In genomic region chr11:32173435-32173834, GRCh38 we compare ENCODE assay signal across 8 cellular contexts.
A peak's percentile ranks its signal among the peaks of the same experiment; 100 is the strongest.
DNase-seq lines count a peak whose midpoint lies in the region; ATAC-seq and TF ChIP-seq lines count a peak whose summit lies in the region.

No MANE protein-coding gene starts in this region.

- H3K36me3 Mint-ChIP-seq in WTC11, result no peaks in the 10 kb centered on the region

- peaks cover 3% of the 10 kb centered on the region; the same call in 1 of the 2 replicates for H3K9me3 Mint-ChIP-seq in WTC11

- H3K27me3 Mint-ChIP-seq in WTC11 (ENCODE audit: low read depth), result no peaks in the 10 kb centered on the region

- H3K4me3 ChIP-seq in neuron (ENCODE audit: low read length), result no peak overlapping the region

- ATAC-seq in GM21447 (IDR thresholded peaks at IDR 0.05; ENCODE audit: unreplicated experiment), result peak; percentile 56
- peak; percentile 93 for ATAC-seq in WTC11
- peak; percentile 78 for ATAC-seq in foreskin keratinocyte
- ATAC-seq in HG03135 (IDR thresholded peaks at IDR 0.05; ENCODE audit: unreplicated experiment), result no peak

- CTCF ChIA-PET in WTC11 (lab: Charles Lee), result no interaction called here

- no peaks in the 10 kb centered on the region for H3K9me3 ChIP-seq in neuron (ENCODE audit: low read length)

- H3K4me3 Mint-ChIP-seq in WTC11, result no peak overlapping the region

- TF ChIP-seq CTCF in WTC11 (IDR thresholded peaks at IDR 0.05) (peak; percentile 20; the same call in 1 of the 2 replicates), foreskin keratinocyte (conservative IDR thresholded peaks at IDR 0.05) (peak; percentile 77)

- POLR2A ChIA-PET in WTC11 (lab: Charles Lee), result no interaction called here

- peaks cover 15% of the 10 kb centered on the region for H3K4me1 Mint-ChIP-seq in WTC11

- DNase-seq in DMS53 treated with DMSO at 0.1 percent for 48 hours (lab: John Stamatoyannopoulos, UW; ENCODE audit: unreplicated experiment) (peak; percentile 52), NAMALWA (ENCODE audit: low spot score) (peak; percentile 23), WTC11 (ENCODE audit: low spot score) (peak; percentile 77), foreskin keratinocyte (peak in 1 of 2 donors; percentile 23), NCI-H510A treated with DMSO at 0.1 percent for 48 hours (lab: John Stamatoyannopoulos, UW) (no peak)

- H3K4me1 ChIP-seq in foreskin keratinocyte (no peaks in the 10 kb centered on the region), neuron (ENCODE audit: insufficient read depth, low read length) (peaks cover 7% of the 10 kb centered on the region)

- no peak overlapping the region for H3K27ac ChIP-seq in foreskin keratinocyte

- H3K27me3 ChIP-seq in foreskin keratinocyte (peaks cover 24% of the 10 kb centered on the region), neuron (ENCODE audit: insufficient read depth, low read length) (no peaks in the 10 kb centered on the region)

- no peaks in the 10 kb centered on the region for H3K36me3 ChIP-seq in neuron (ENCODE audit: insufficient read depth, low read length)

- H2AFZ ChIP-seq in neuron (ENCODE audit: low read depth, low read length), result peak overlapping the region; percentile 29

- no peak overlapping the region for H3K27ac Mint-ChIP-seq in WTC11

TF ChIP-seq in WTC11, 78 proteins besides CTCF, POLR2A, EP300 and RAD21:
- TF ChIP-seq CREM (CRISPR knock-in tag; IDR thresholded peaks at IDR 0.05), result no peak
- no peak for TF ChIP-seq SOX15 (CRISPR knock-in tag; IDR thresholded peaks at IDR 0.05)
- TF ChIP-seq, protein P1, sequence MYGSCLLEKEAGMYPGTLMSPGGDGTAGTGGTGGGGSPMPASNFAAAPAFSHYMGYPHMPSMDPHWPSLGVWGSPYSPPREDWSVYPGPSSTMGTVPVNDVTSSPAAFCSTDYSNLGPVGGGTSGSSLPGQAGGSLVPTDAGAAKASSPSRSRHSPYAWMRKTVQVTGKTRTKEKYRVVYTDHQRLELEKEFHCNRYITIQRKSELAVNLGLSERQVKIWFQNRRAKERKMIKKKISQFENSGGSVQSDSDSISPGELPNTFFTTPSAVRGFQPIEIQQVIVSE (CRISPR knock-in tag; IDR thresholded peaks at IDR 0.05; ENCODE audit: borderline replicate concordance), result no peak
- no peak for TF ChIP-seq GRHL2 (CRISPR knock-in tag; IDR thresholded peaks at IDR 0.05; ENCODE audit: insufficient replicate concordance, severe bottlenecking)
- no peak for TF ChIP-seq NR2C2 (CRISPR knock-in tag; IDR thresholded peaks at IDR 0.05)
- TF ChIP-seq, protein P2, sequence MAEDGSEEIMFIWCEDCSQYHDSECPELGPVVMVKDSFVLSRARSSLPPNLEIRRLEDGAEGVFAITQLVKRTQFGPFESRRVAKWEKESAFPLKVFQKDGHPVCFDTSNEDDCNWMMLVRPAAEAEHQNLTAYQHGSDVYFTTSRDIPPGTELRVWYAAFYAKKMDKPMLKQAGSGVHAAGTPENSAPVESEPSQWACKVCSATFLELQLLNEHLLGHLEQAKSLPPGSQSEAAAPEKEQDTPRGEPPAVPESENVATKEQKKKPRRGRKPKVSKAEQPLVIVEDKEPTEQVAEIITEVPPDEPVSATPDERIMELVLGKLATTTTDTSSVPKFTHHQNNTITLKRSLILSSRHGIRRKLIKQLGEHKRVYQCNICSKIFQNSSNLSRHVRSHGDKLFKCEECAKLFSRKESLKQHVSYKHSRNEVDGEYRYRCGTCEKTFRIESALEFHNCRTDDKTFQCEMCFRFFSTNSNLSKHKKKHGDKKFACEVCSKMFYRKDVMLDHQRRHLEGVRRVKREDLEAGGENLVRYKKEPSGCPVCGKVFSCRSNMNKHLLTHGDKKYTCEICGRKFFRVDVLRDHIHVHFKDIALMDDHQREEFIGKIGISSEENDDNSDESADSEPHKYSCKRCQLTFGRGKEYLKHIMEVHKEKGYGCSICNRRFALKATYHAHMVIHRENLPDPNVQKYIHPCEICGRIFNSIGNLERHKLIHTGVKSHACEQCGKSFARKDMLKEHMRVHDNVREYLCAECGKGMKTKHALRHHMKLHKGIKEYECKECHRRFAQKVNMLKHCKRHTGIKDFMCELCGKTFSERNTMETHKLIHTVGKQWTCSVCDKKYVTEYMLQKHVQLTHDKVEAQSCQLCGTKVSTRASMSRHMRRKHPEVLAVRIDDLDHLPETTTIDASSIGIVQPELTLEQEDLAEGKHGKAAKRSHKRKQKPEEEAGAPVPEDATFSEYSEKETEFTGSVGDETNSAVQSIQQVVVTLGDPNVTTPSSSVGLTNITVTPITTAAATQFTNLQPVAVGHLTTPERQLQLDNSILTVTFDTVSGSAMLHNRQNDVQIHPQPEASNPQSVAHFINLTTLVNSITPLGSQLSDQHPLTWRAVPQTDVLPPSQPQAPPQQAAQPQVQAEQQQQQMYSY (CRISPR knock-in tag; IDR thresholded peaks at IDR 0.05), result no peak
- TF ChIP-seq MLX (CRISPR knock-in tag; IDR thresholded peaks at IDR 0.05), result no peak
- TF ChIP-seq TEAD1 (CRISPR knock-in tag; IDR thresholded peaks at IDR 0.05), result no peak
- no peak for TF ChIP-seq USF1 (CRISPR knock-in tag; IDR thresholded peaks at IDR 0.05)
- TF ChIP-seq IRF1 (CRISPR knock-in tag; IDR thresholded peaks at IDR 0.05), result no peak
- TF ChIP-seq, protein P3, sequence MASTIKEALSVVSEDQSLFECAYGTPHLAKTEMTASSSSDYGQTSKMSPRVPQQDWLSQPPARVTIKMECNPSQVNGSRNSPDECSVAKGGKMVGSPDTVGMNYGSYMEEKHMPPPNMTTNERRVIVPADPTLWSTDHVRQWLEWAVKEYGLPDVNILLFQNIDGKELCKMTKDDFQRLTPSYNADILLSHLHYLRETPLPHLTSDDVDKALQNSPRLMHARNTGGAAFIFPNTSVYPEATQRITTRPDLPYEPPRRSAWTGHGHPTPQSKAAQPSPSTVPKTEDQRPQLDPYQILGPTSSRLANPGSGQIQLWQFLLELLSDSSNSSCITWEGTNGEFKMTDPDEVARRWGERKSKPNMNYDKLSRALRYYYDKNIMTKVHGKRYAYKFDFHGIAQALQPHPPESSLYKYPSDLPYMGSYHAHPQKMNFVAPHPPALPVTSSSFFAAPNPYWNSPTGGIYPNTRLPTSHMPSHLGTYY (CRISPR knock-in tag; IDR thresholded peaks at IDR 0.05), result no peak
